ENCODE assay signal across 8 cellular contexts in the genomic region with DNA sequence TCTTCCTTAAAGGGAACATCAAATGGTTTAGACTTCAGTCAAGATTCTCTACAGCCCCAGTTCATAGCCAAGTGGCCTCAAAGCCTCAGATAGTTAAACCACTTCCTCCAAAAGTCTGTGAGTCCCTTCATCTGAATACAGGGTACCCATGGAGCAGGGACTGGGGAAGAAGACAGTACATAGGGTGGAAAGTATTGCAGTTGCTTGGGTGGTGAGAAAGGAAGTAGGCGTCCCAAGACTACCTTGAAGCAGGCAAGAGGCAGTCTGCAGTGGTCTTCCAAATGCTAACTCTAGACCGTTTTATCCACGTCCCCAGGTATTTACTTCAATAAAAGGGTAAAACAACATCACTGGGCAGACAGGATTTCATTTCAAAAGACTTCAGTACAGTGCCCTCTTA. TPM values are rescaled to one million over a fixed set of nuclear protein-coding genes. Genes with fewer than 3 reads are reported as not detected.
DNase-seq lines count a peak whose midpoint lies in the region.

No MANE protein-coding gene starts in this region.

- H3K27me3 Mint-ChIP-seq in activated T-helper 2 cell treated with anti-CD3 and anti-CD28 coated beads, Interferon-gamma antibody, Interleukin-2, Interleukin-4, amounts not matched to agents 10 μg/mL and 5 μg/mL and 100 μg/mL, durations not matched to agents 14 hours and 24 hours and 36 hours (ENCODE audit: low read depth): peaks cover 2% of the 10 kb centered on the region

- H3K4me3 ChIP-seq in BLaER1 (peak overlapping the region; percentile 91), iPS-20b (ENCODE audit: low read length) (peak overlapping the region; percentile 88), subcutaneous abdominal adipose tissue (ENCODE audit: low read depth in 1 of 5, low read length in 5 of 5) (peak overlapping the region; percentile 66 to 92 (median 82))

- H3K36me3 Mint-ChIP-seq in activated T-helper 2 cell treated with anti-CD3 and anti-CD28 coated beads, Interferon-gamma antibody, Interleukin-2, Interleukin-4, amounts not matched to agents 10 μg/mL and 5 μg/mL and 100 μg/mL, durations not matched to agents 14 hours and 24 hours and 36 hours (ENCODE audit: low read depth): peaks cover 50% of the 10 kb centered on the region

- H3K27ac ChIP-seq in BLaER1 (peak overlapping the region; percentile 76), iPS-20b (ENCODE audit: low read length) (no peak overlapping the region), subcutaneous abdominal adipose tissue (ENCODE audit: low read depth, low read length) (peak overlapping the region; percentile 72)

- peak overlapping the region; percentile 83 for H3K9ac ChIP-seq in BLaER1
- peak overlapping the region; percentile 85; the same call in 1 of the 2 replicates for H3K9ac ChIP-seq in iPS-20b (ENCODE audit: low read depth, low read length)
- peak overlapping the region; percentile 52 to 78 (median 52) for H3K9ac ChIP-seq in subcutaneous abdominal adipose tissue (ENCODE audit: low read length in 5 of 5)

- H3K9me3 ChIP-seq in BLaER1: no peaks in the 10 kb centered on the region
- no peaks in the 10 kb centered on the region for H3K9me3 ChIP-seq in iPS-20b (ENCODE audit: insufficient read depth, low read depth, low read length)
- H3K9me3 ChIP-seq in subcutaneous abdominal adipose tissue (ENCODE audit: control insufficient read depth in 5 of 5, low read length in 5 of 5): no peaks in the 10 kb centered on the region

- H3K4me3 Mint-ChIP-seq in activated T-helper 2 cell treated with anti-CD3 and anti-CD28 coated beads, Interferon-gamma antibody, Interleukin-2, Interleukin-4, amounts not matched to agents 10 μg/mL and 5 μg/mL and 100 μg/mL, durations not matched to agents 14 hours and 24 hours and 36 hours (ENCODE audit: low read depth): peak overlapping the region; percentile 97

- H3K9me3 Mint-ChIP-seq in activated T-helper 2 cell treated with anti-CD3 and anti-CD28 coated beads, Interferon-gamma antibody, Interleukin-2, Interleukin-4, amounts not matched to agents 10 μg/mL and 5 μg/mL and 100 μg/mL, durations not matched to agents 14 hours and 24 hours and 36 hours: no peaks in the 10 kb centered on the region

- no peaks in the 10 kb centered on the region for H3K27me3 ChIP-seq in BLaER1
- H3K27me3 ChIP-seq in iPS-20b (ENCODE audit: insufficient read depth, low read length): no peaks in the 10 kb centered on the region; the same call in 1 of the 2 replicates
- no peaks in the 10 kb centered on the region for H3K27me3 ChIP-seq in subcutaneous abdominal adipose tissue (ENCODE audit: control insufficient read depth in 5 of 5, insufficient read depth in 4 of 5, low read length in 5 of 5)

- H3K4me1 ChIP-seq in BLaER1 (peaks cover 41% of the 10 kb centered on the region), iPS-20b (ENCODE audit: insufficient read depth, low read length) (peaks cover 25% of the 10 kb centered on the region; the same call in 1 of the 2 replicates), subcutaneous abdominal adipose tissue (ENCODE audit: control insufficient read depth in 5 of 5, insufficient read depth in 5 of 5, low read length in 5 of 5) (peaks cover 2 to 68% (median 52%) of the 10 kb centered on the region in 5 donors)

- peak overlapping the region; percentile 94 for H3K4me2 ChIP-seq in BLaER1

- peaks cover 59% of the 10 kb centered on the region for H4K20me1 ChIP-seq in BLaER1

- H3K27ac Mint-ChIP-seq in activated T-helper 2 cell treated with anti-CD3 and anti-CD28 coated beads, Interferon-gamma antibody, Interleukin-2, Interleukin-4, amounts not matched to agents 10 μg/mL and 5 μg/mL and 100 μg/mL, durations not matched to agents 14 hours and 24 hours and 36 hours: peak overlapping the region; percentile 94

- DNase-seq in HuH-7 (ENCODE audit: low spot score) (peak; percentile 28), NCI-H146 (lab: John Stamatoyannopoulos, UW) (no peak), NCI-H1092 (lab: John Stamatoyannopoulos, UW) (no peak), NCI-H524 treated with DMSO at 0.1 percent for 48 hours (lab: John Stamatoyannopoulos, UW) (no peak)
- peak; percentile 37 for DNase-seq in activated T-helper 2 cell treated with anti-CD3 and anti-CD28 coated beads, Interferon-gamma antibody, Interleukin-2, Interleukin-4, amounts not matched to agents 10 μg/mL and 5 μg/mL and 100 μg/mL, durations not matched to agents 14 hours and 24 hours and 36 hours (ENCODE audit: low spot score)

- H3K4me1 Mint-ChIP-seq in activated T-helper 2 cell treated with anti-CD3 and anti-CD28 coated beads, Interferon-gamma antibody, Interleukin-2, Interleukin-4, amounts not matched to agents 10 μg/mL and 5 μg/mL and 100 μg/mL, durations not matched to agents 14 hours and 24 hours and 36 hours (ENCODE audit: low read depth): peaks cover 57% of the 10 kb centered on the region

- intact Hi-C loops in activated T-helper 2 cell treated with anti-CD3 and anti-CD28 coated beads, Interferon-gamma antibody, Interleukin-2, Interleukin-4, amounts not matched to agents 10 μg/mL and 5 μg/mL and 100 μg/mL, durations not matched to agents 14 hours and 24 hours and 36 hours (cut with micrococcal nuclease): loop anchor here (1.0 to 5.0 kb wide), 9 partner anchors 25 to 389 kb away; a partner anchor contains a TSS

- H3K36me3 ChIP-seq in BLaER1: peaks cover 16% of the 10 kb centered on the region; the same call in 1 of the 2 replicates
- no peaks in the 10 kb centered on the region for H3K36me3 ChIP-seq in iPS-20b (ENCODE audit: insufficient read depth, low read depth, low read length)
- H3K36me3 ChIP-seq in subcutaneous abdominal adipose tissue (ENCODE audit: control insufficient read depth in 5 of 5, insufficient read depth in 5 of 5, low read length in 5 of 5): no peaks in the 10 kb centered on the region

RNA-seq across cellular contexts. Expression of a gene that starts 2.0 kb away (rescaled TPM):
- 359 TPM in 2 replicates for total RNA-seq in activated T-helper 2 cell treated with anti-CD3 and anti-CD28 coated beads, Interferon-gamma antibody, Interleukin-2, Interleukin-4, amounts not matched to agents 10 μg/mL and 5 μg/mL and 100 μg/mL, durations not matched to agents 14 hours and 24 hours and 36 hours

Comparison
In these comparisons a context has a peak if more than half of its experiments do, and no peak if none do; other contexts are left out.
1. DNase-seq: peak in HuH-7 (single experiment) and activated T-helper 2 cell treated with anti-CD3 and anti-CD28 coated beads, Interferon-gamma antibody, Interleukin-2, Interleukin-4, amounts not matched to agents 10 μg/mL and 5 μg/mL and 100 μg/mL, durations not matched to agents 14 hours and 24 hours and 36 hours (single experiment); none in NCI-H146 (single experiment), NCI-H1092 (single experiment) and NCI-H524 treated with DMSO at 0.1 percent for 48 hours (single experiment).
2. Peak in every context shown above with its lines, with median percentiles within 50 percentile points of each other: H3K4me3 ChIP-seq and H3K9ac ChIP-seq.